ENCODE assay signal across 9 cellular contexts in genomic region chr19:35590875-35591274, GRCh38. TPM values are rescaled to one million over a fixed set of nuclear protein-coding genes. Genes with fewer than 3 reads are reported as not detected.
"Had no signal": no experiment of that assay in that cellular context is flagged by ENCODE, and none has a peak within 500 bp of the region (broad histone marks: within the 10 kb centered on the region; RNA-seq: fewer than 3 reads in every experiment).

No MANE protein-coding gene starts in this region.

- DNase-seq: GDM1, GF-D8 had no signal

- FAIRE-seq: G401.6, GM12878, GM12891, GM12892, GM18507, GM19239 had no signal

- ATAC-seq: GM12878 had no signal

- H3K4me3 ChIP-seq: GM12878 had no signal

RNA-seq across cellular contexts. Expression of gene PMIS2, which starts 4.9 kb away (rescaled TPM):
- total RNA-seq: G401, GM12878 had no signal
- polyA plus RNA-seq: GM12878 had no signal

RNA-seq across cellular contexts. Expression of gene ATP4A, which starts 27.4 kb away (rescaled TPM):
- total RNA-seq: G401 had no signal
